Comparison of ENCODE assay signal across 1 cellular context in genomic region chr7:116686033-116686432, GRCh38.
TF ChIP-seq lines count a peak whose summit lies in the region.

No MANE protein-coding gene starts in this region.

TF ChIP-seq in IMR-90, 13 proteins besides CTCF, POLR2A, EP300 and RAD21:
- TF ChIP-seq RCOR1 (IDR thresholded peaks at IDR 0.05; ENCODE audit: insufficient replicate concordance, low read length) (no peak), USF2 (IDR thresholded peaks at IDR 0.05; ENCODE audit: low read depth, low read length) (no peak), RFX5 (IDR thresholded peaks at IDR 0.05; ENCODE audit: low read depth, low read length) (no peak), NFE2L2 (IDR thresholded peaks at IDR 0.05; ENCODE audit: low read depth, low read length) (no peak), MAZ (IDR thresholded peaks at IDR 0.05; ENCODE audit: borderline replicate concordance, low read depth, low read length) (no peak), BHLHE40 (IDR thresholded peaks at IDR 0.05; ENCODE audit: low read depth, low read length) (no peak), SMC3 (IDR thresholded peaks at IDR 0.05; ENCODE audit: low read depth, low read length) (no peak), CEBPB (IDR thresholded peaks at IDR 0.05; ENCODE audit: low read depth, low read length) (no peak), MXI1 (IDR thresholded peaks at IDR 0.05; ENCODE audit: borderline replicate concordance, low read depth, low read length) (no peak), ELK1 (IDR thresholded peaks at IDR 0.05; ENCODE audit: borderline replicate concordance, low read depth, low read length) (no peak), FOS (IDR thresholded peaks at IDR 0.05; ENCODE audit: low read depth, low read length) (no peak), MAFK (IDR thresholded peaks at IDR 0.05; ENCODE audit: low read depth, low read length) (no peak), CHD1 (IDR thresholded peaks at IDR 0.05; ENCODE audit: low read depth, low read length) (no peak)
